In genomic region chr7:130927564-130927963, GRCh38 we compare ENCODE assay signal across 13 cellular contexts.
A peak's percentile ranks its signal among the peaks of the same experiment; 100 is the strongest.
DNase-seq lines count a peak whose midpoint lies in the region; ATAC-seq and TF ChIP-seq lines count a peak whose summit lies in the region.
"Had no signal": no experiment of that assay in that cellular context is flagged by ENCODE, and none has a peak within 500 bp of the region (broad histone marks: within the 10 kb centered on the region; RNA-seq: fewer than 3 reads in every experiment).

No MANE protein-coding gene starts in this region.

- DNase-seq in activated CD4-positive, alpha-beta T cell treated with anti-CD3 and anti-CD28 coated beads for 36 hours, result no peak
- DNase-seq in activated CD4-positive, alpha-beta T cell treated with anti-CD3 and anti-CD28 coated beads for 48 hours, result no peak
- DNase-seq in activated B cell treated with CpG ODN at 0.5 μM for 24 hours (no peak), esophagus muscularis mucosa (ENCODE audit: extremely low spot score) (peak; percentile 70), NCI-H2227 (lab: John Stamatoyannopoulos, UW; ENCODE audit: unreplicated experiment) (no peak), NCI-H226 (no peak), UCSD-AML1 (lab: John Stamatoyannopoulos, UW; ENCODE audit: unreplicated experiment) (no peak)
- peak in 1 of 2 donors; percentile 48 for DNase-seq in stimulated activated effector memory CD8-positive, alpha-beta T cell treated with anti-CD3 and anti-CD28 coated beads, Interleukin-12 subunit alpha, Interleukin-12 subunit beta, amount 100 ng/mL, for 72 hours (ENCODE audit: low spot score in 2 of 2)
- DNase-seq: Caco-2, GDM1, NCI-H1092 treated with DMSO at 0.1 percent for 48 hours, posterior cingulate gyrus, SHP77 treated with DMSO at 0.1 percent for 48 hours had no signal

- no peak overlapping the region for H3K27ac ChIP-seq in esophagus muscularis mucosa (replicated peaks in 1 of 4)

- no peaks in the 10 kb centered on the region for H3K27me3 Mint-ChIP-seq in activated CD4-positive, alpha-beta T cell treated with anti-CD3 and anti-CD28 coated beads for 36 hours
- H3K27me3 Mint-ChIP-seq in activated B cell treated with CpG ODN at 0.5 μM for 24 hours, result no peaks in the 10 kb centered on the region

- H3K36me3 Mint-ChIP-seq in activated CD4-positive, alpha-beta T cell treated with anti-CD3 and anti-CD28 coated beads for 36 hours (ENCODE audit: low read depth), result peaks cover 81% of the 10 kb centered on the region
- H3K36me3 Mint-ChIP-seq in activated B cell treated with CpG ODN at 0.5 μM for 24 hours (ENCODE audit: low read depth), result peaks cover 73% of the 10 kb centered on the region
- no peaks in the 10 kb centered on the region for H3K36me3 Mint-ChIP-seq in stimulated activated effector memory CD8-positive, alpha-beta T cell treated with anti-CD3 and anti-CD28 coated beads, Interleukin-12 subunit alpha, Interleukin-12 subunit beta, amount 100 ng/mL, for 72 hours

- intact Hi-C loops in activated CD4-positive, alpha-beta T cell treated with anti-CD3 and anti-CD28 coated beads for 36 hours (cut with DNase I, micrococcal nuclease), result no loop called here
- intact Hi-C loops in activated B cell treated with CpG ODN at 0.5 μM for 24 hours (cut with micrococcal nuclease), result loop anchor here (2.0 kb wide), 1 partner anchor 15 kb away; no protein-coding TSS in a partner anchor
- intact Hi-C loops in esophagus muscularis mucosa (cut with DNase I), result no loop called here

- ATAC-seq in activated CD4-positive, alpha-beta T cell treated with anti-CD3 and anti-CD28 coated beads for 36 hours, result no peak
- no peak for ATAC-seq in activated B cell treated with CpG ODN at 0.5 μM for 24 hours (ENCODE audit: low read depth)
- ATAC-seq in stimulated activated effector memory CD8-positive, alpha-beta T cell treated with anti-CD3 and anti-CD28 coated beads, Interleukin-12 subunit alpha, Interleukin-12 subunit beta, amount 100 ng/mL, for 72 hours, result no peak

- H3K9me3 Mint-ChIP-seq in activated CD4-positive, alpha-beta T cell treated with anti-CD3 and anti-CD28 coated beads for 36 hours (ENCODE audit: low read depth), result no peaks in the 10 kb centered on the region
- H3K9me3 Mint-ChIP-seq in activated B cell treated with CpG ODN at 0.5 μM for 24 hours, result no peaks in the 10 kb centered on the region
- H3K9me3 Mint-ChIP-seq in stimulated activated effector memory CD8-positive, alpha-beta T cell treated with anti-CD3 and anti-CD28 coated beads, Interleukin-12 subunit alpha, Interleukin-12 subunit beta, amount 100 ng/mL, for 72 hours, result no peaks in the 10 kb centered on the region

- no peaks in the 10 kb centered on the region for H3K27me3 ChIP-seq in esophagus muscularis mucosa

- H3K36me3 ChIP-seq in esophagus muscularis mucosa, result peaks cover 0 to 14% (median 3%) of the 10 kb centered on the region in 4 donors

- 96% methylated on average over 9 of the region's 9 CpGs for WGBS in esophagus muscularis mucosa

- no peak overlapping the region for H3K4me3 ChIP-seq in esophagus muscularis mucosa

- no peaks in the 10 kb centered on the region for H3K9me3 ChIP-seq in esophagus muscularis mucosa
- H3K9me3 ChIP-seq: Caco-2 had no signal

- POLR2A ChIA-PET in activated CD4-positive, alpha-beta T cell treated with anti-CD3 and anti-CD28 coated beads for 36 hours (lab: Charles Lee), result interaction anchor here (1.0 to 1.1 kb wide), 2 partner anchors 10 to 13 kb away, joined by 10 to 11 read pairs; no protein-coding TSS in a partner anchor
- POLR2A ChIA-PET in activated B cell treated with CpG ODN at 0.5 μM for 24 hours (lab: Charles Lee), result interaction anchor here (0.9 kb wide), 1 partner anchor 14 kb away, joined by 3 read pairs; no protein-coding TSS in a partner anchor

- TF ChIP-seq POLR2A in esophagus muscularis mucosa (IDR thresholded peaks at IDR 0.05; ENCODE audit: low read depth), result no peak

- peaks cover 29 to 82% (median 67%) of the 10 kb centered on the region in 4 donors for H3K4me1 ChIP-seq in esophagus muscularis mucosa

- H3K4me1 Mint-ChIP-seq in activated CD4-positive, alpha-beta T cell treated with anti-CD3 and anti-CD28 coated beads for 36 hours, result peaks cover 90% of the 10 kb centered on the region
- H3K4me1 Mint-ChIP-seq in activated B cell treated with CpG ODN at 0.5 μM for 24 hours, result peaks cover 79% of the 10 kb centered on the region
- H3K4me1 Mint-ChIP-seq in stimulated activated effector memory CD8-positive, alpha-beta T cell treated with anti-CD3 and anti-CD28 coated beads, Interleukin-12 subunit alpha, Interleukin-12 subunit beta, amount 100 ng/mL, for 72 hours, result peaks cover 86% of the 10 kb centered on the region

- TF ChIP-seq CTCF in activated B cell treated with CpG ODN at 0.5 μM for 24 hours (IDR thresholded peaks at IDR 0.05) (no peak), esophagus muscularis mucosa (IDR thresholded peaks at IDR 0.05) (no peak)

- no peak for TF ChIP-seq EP300 in esophagus muscularis mucosa (IDR thresholded peaks at IDR 0.05)

- peak overlapping the region; percentile 85 for H3K27ac Mint-ChIP-seq in activated CD4-positive, alpha-beta T cell treated with anti-CD3 and anti-CD28 coated beads for 36 hours
- H3K27ac Mint-ChIP-seq in activated B cell treated with CpG ODN at 0.5 μM for 24 hours, result peak overlapping the region; percentile 30
- H3K27ac Mint-ChIP-seq in stimulated activated effector memory CD8-positive, alpha-beta T cell treated with anti-CD3 and anti-CD28 coated beads, Interleukin-12 subunit alpha, Interleukin-12 subunit beta, amount 100 ng/mL, for 72 hours, result no peak overlapping the region

- CTCF ChIA-PET in activated CD4-positive, alpha-beta T cell treated with anti-CD3 and anti-CD28 coated beads for 36 hours (lab: Charles Lee), result interaction anchor here (0.6 to 3.3 kb wide), 2 partner anchors 29 to 113 kb away, joined by 3 to 11 read pairs; no protein-coding TSS in a partner anchor
- CTCF ChIA-PET in activated B cell treated with CpG ODN at 0.5 μM for 24 hours (lab: Charles Lee), result no interaction called here

- H3K4me3 Mint-ChIP-seq in activated CD4-positive, alpha-beta T cell treated with anti-CD3 and anti-CD28 coated beads for 36 hours, result no peak overlapping the region
- H3K4me3 Mint-ChIP-seq in activated B cell treated with CpG ODN at 0.5 μM for 24 hours, result no peak overlapping the region
- peak overlapping the region; percentile 43 for H3K4me3 Mint-ChIP-seq in stimulated activated effector memory CD8-positive, alpha-beta T cell treated with anti-CD3 and anti-CD28 coated beads, Interleukin-12 subunit alpha, Interleukin-12 subunit beta, amount 100 ng/mL, for 72 hours
